8 cellular contexts compared by ENCODE assay signal in genomic region chr16:2883027-2883846, GRCh38.
A peak's percentile ranks its signal among the peaks of the same experiment; 100 is the strongest.
DNase-seq lines count a peak whose midpoint lies in the region; ATAC-seq and TF ChIP-seq lines count a peak whose summit lies in the region.

TSS of gene FLYWCH2 (plus strand) at chr16:2883215. CDS start at chr16:2896450, 13,235 bp downstream.

- DNase-seq in AG09319 (ENCODE audit: extremely low read depth, low read depth) = peak; percentile 89
- DNase-seq in NCI-H446 treated with DMSO at 0.1 percent for 48 hours (lab: John Stamatoyannopoulos, UW) = peak; percentile 83
- DNase-seq in cerebellar cortex (ENCODE audit: low spot score) = peak; percentile 95
- peak; percentile 99 for DNase-seq in islet precursor cell
- peak; percentile 99 to 100 (median 100) for DNase-seq in stimulated activated CD4-positive, alpha-beta T cell treated with anti-CD3 and anti-CD28 coated beads, Interleukin-12 subunit alpha, Interleukin-12 subunit beta, amount 100 ng/mL, for 48 hours (ENCODE audit: low read depth in 2 of 3, low spot score in 1 of 3)

- ATAC-seq in GM19035 (IDR thresholded peaks at IDR 0.05; ENCODE audit: unreplicated experiment) (peak; percentile 76), HG03354 (IDR thresholded peaks at IDR 0.05; ENCODE audit: poor library complexity, severe bottlenecking, unreplicated experiment) (peak; percentile 70)
- peak; percentile 77 to 85 for ATAC-seq in activated CD4-positive, CD25-positive, alpha-beta regulatory T cell treated with anti-CD3 and anti-CD28 coated beads, Interleukin-2, amount 50 U/mL, for 24 hours

- no peak for TF ChIP-seq CTCF in AG09319 (IDR thresholded peaks at IDR 0.05; ENCODE audit: low read depth, low read length)

Comparison
In these comparisons a context has a peak if more than half of its experiments do, and no peak if none do; other contexts are left out.
1. Peak in every context shown above with its lines: DNase-seq and ATAC-seq.